In the genomic region with DNA sequence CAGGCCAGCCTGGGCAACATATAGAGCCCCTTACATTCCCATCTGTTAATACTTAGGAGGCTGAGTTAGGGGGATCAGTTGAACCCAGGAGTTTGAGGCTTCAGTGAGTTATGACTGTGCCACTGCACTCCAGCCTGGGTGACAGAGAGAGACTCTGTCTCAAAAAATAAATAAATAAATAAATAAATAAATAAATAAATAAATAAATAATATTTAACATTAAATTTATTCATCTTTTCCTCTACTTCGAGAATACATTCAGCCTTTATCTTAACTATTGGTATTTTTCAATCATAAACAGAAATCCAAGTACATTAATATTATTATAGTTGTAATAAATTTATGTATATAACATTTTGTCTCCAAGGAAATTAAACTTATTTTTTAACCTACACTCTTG, we compare ENCODE assay signal across 23 cellular contexts.
A peak's percentile ranks its signal among the peaks of the same experiment; 100 is the strongest.
DNase-seq lines count a peak whose midpoint lies in the region; FAIRE-seq and TF ChIP-seq lines count a peak whose summit lies in the region.
"Had no signal": no experiment of that assay in that cellular context is flagged by ENCODE, and none has a peak within 500 bp of the region (broad histone marks: within the 10 kb centered on the region; RNA-seq: fewer than 3 reads in every experiment).

No MANE protein-coding gene starts in this region.

- DNase-seq in kidney (no peak), NCI-H2029 treated with DMSO at 0.1 percent for 48 hours (lab: John Stamatoyannopoulos, UW) (no peak), Calu3 (no peak), GM12891 (ENCODE audit: insufficient read length, low spot score) (no peak)
- DNase-seq: Caco-2; CD4-positive, CD25-positive, alpha-beta regulatory T cell; CD8-positive, alpha-beta T cell; DMS 273 treated with DMSO at 0.1 percent for 48 hours; DMS79; EL; GF-D8; GM23248; H7; HCEC 1CT had no signal

- H3K36me3 ChIP-seq in HEK293 (ENCODE audit: control insufficient read depth in 2 of 2, insufficient read depth in 1 of 2, low read length in 2 of 2) = no peaks in the 10 kb centered on the region
- H3K36me3 ChIP-seq in kidney (ENCODE audit: control insufficient read depth in 1 of 2, insufficient read depth in 2 of 2, low read length in 2 of 2) = no peaks in the 10 kb centered on the region
- H3K36me3 ChIP-seq: BLaER1 had no signal

- BruUV-seq in Calu3 (replicated peaks; lab: Mats Ljungman, UMichigan) = no TSS peak

- FAIRE-seq in A204.1 (lab: Jason Lieb, UNC) (peak; percentile 70), kidney (lab: Jason Lieb, UNC) (peak; percentile 45), GM12891 (lab: Jason Lieb, UNC) (no peak)
- FAIRE-seq: D721Med, GM12892, H1 had no signal

- POLR2A ChIA-PET in HEK293 (lab: Yijun Ruan, JAX) = no interaction called here

- H3K27ac Mint-ChIP-seq in Calu3 (ENCODE audit: unreplicated experiment) = no peak overlapping the region
- H3K27ac Mint-ChIP-seq: B cell; CD4-positive, CD25-positive, alpha-beta regulatory T cell; CD8-positive, alpha-beta T cell had no signal

- intact Hi-C loops in kidney (cut with DNase I) (no loop called here), Calu3 (cut with micrococcal nuclease; ENCODE audit: unreplicated experiment) (no loop called here)

- H3K9me3 Mint-ChIP-seq in Calu3 (ENCODE audit: low read depth, unreplicated experiment) = peaks cover 4% of the 10 kb centered on the region
- H3K9me3 Mint-ChIP-seq: CD8-positive, alpha-beta T cell had no signal

- H3K9ac ChIP-seq in kidney (ENCODE audit: low read length in 2 of 2) = no peak overlapping the region
- H3K9ac ChIP-seq: BLaER1, GM23248 had no signal

- H3K4me3 ChIP-seq in HEK293 (ENCODE audit: low read depth, low read length) (no peak overlapping the region), kidney (ENCODE audit: low read length in 2 of 2) (no peak overlapping the region)
- H3K4me3 ChIP-seq: BLaER1, GM23248 had no signal

- H3K4me3 Mint-ChIP-seq in Calu3 (ENCODE audit: low read depth, unreplicated experiment) = no peak overlapping the region
- H3K4me3 Mint-ChIP-seq: B cell; CD4-positive, CD25-positive, alpha-beta regulatory T cell; CD8-positive, alpha-beta T cell had no signal

- TF ChIP-seq CTCF in HEK293 (tag by site-specific recombination; IDR thresholded peaks at IDR 0.05) (no peak), kidney (IDR thresholded peaks at IDR 0.05; ENCODE audit: borderline replicate concordance, extremely low read depth, insufficient read depth) (no peak), Calu3 (IDR thresholded peaks at IDR 0.05; ENCODE audit: unreplicated experiment) (no peak)

- H3K27me3 Mint-ChIP-seq in Calu3 (ENCODE audit: unreplicated experiment) = no peaks in the 10 kb centered on the region
- H3K27me3 Mint-ChIP-seq: B cell; CD4-positive, CD25-positive, alpha-beta regulatory T cell had no signal

- H3K36me3 Mint-ChIP-seq in Calu3 (ENCODE audit: insufficient read depth, unreplicated experiment) = no peaks in the 10 kb centered on the region
- H3K36me3 Mint-ChIP-seq: CD4-positive, CD25-positive, alpha-beta regulatory T cell; CD8-positive, alpha-beta T cell had no signal

- CTCF ChIA-PET in HEK293 (lab: Yijun Ruan, JAX) = interaction anchor here (0.6 to 0.7 kb wide), 2 partner anchors 106 to 450 kb away, joined by 3 to 5 read pairs; no protein-coding TSS in a partner anchor
- CTCF ChIA-PET in Calu3 (lab: Charles Lee) = no interaction called here

- H3K4me1 Mint-ChIP-seq in Calu3 (ENCODE audit: low read depth, unreplicated experiment) = no peaks in the 10 kb centered on the region
- H3K4me1 Mint-ChIP-seq: B cell; CD4-positive, CD25-positive, alpha-beta regulatory T cell had no signal

- H3K9me3 ChIP-seq in HEK293 (ENCODE audit: control insufficient read depth, insufficient read depth, low read depth, low read length) (no peaks in the 10 kb centered on the region), kidney (ENCODE audit: control insufficient read depth in 1 of 2, low read length in 2 of 2) (peaks cover 0 to 9% of the 10 kb centered on the region in 2 donors)
- H3K9me3 ChIP-seq: Caco-2 had no signal

- H3K4me1 ChIP-seq in HEK293 (ENCODE audit: control insufficient read depth, insufficient read depth, low read length) (no peaks in the 10 kb centered on the region), kidney (ENCODE audit: control insufficient read depth in 1 of 2, insufficient read depth in 1 of 2, low read depth in 1 of 2, low read length in 2 of 2) (no peaks in the 10 kb centered on the region)
- H3K4me1 ChIP-seq: BLaER1, Caco-2 had no signal

- TF ChIP-seq POLR2A in GM12891 (IDR thresholded peaks at IDR 0.05; ENCODE audit: low read depth, low read length) = no peak

- H3K27ac ChIP-seq in HEK293 (ENCODE audit: extremely low read depth, low read depth, low read length) (no peak overlapping the region), kidney (ENCODE audit: low read depth in 2 of 2, low read length in 2 of 2) (no peak overlapping the region)
- H3K27ac ChIP-seq: 22Rv1, BLaER1, C4-2B, GM23248 had no signal

TF ChIP-seq in HEK293, 187 proteins besides CTCF, POLR2A, EP300 and RAD21 (continues in another document):
- TF ChIP-seq ZNF426 (tag by site-specific recombination; IDR thresholded peaks at IDR 0.05) (peak; percentile 84), ZBTB11 (tag by site-specific recombination; conservative IDR thresholded peaks at IDR 0.05; ENCODE audit: low read depth) (peak; percentile 69), ZNF623 (tag by site-specific recombination; IDR thresholded peaks at IDR 0.05) (peak; percentile 64), GLIS2 (tag by site-specific recombination; IDR thresholded peaks at IDR 0.05) (no peak), ZNF112 (tag by site-specific recombination; IDR thresholded peaks at IDR 0.05) (no peak), IKZF3 (tag by site-specific recombination; IDR thresholded peaks at IDR 0.05) (no peak), ZNF558 (tag by site-specific recombination; IDR thresholded peaks at IDR 0.05) (0 out of 2 replicates have a peak, but pooled peaks have one; percentile 36), ZNF664 (tag by site-specific recombination; IDR thresholded peaks at IDR 0.05) (no peak), ZNF140 (tag by site-specific recombination; IDR thresholded peaks at IDR 0.05) (0 out of 2 replicates have a peak, but pooled peaks have one; percentile 26)

TF ChIP-seq in GM12891, 5 proteins besides CTCF, POLR2A, EP300 and RAD21:
- TF ChIP-seq POLR2AphosphoS5 (IDR thresholded peaks at IDR 0.05; ENCODE audit: low read depth, low read length) (no peak), TAF1 (IDR thresholded peaks at IDR 0.05; ENCODE audit: low read depth, low read length) (no peak), SPI1 (IDR thresholded peaks at IDR 0.05; ENCODE audit: low read depth, low read length) (no peak), PAX5 (IDR thresholded peaks at IDR 0.05; ENCODE audit: insufficient read depth, low read length, severe bottlenecking) (no peak), POU2F2 (IDR thresholded peaks at IDR 0.05; ENCODE audit: low read depth, low read length) (no peak)
